1 cellular context compared by ENCODE assay signal in the genomic region with DNA sequence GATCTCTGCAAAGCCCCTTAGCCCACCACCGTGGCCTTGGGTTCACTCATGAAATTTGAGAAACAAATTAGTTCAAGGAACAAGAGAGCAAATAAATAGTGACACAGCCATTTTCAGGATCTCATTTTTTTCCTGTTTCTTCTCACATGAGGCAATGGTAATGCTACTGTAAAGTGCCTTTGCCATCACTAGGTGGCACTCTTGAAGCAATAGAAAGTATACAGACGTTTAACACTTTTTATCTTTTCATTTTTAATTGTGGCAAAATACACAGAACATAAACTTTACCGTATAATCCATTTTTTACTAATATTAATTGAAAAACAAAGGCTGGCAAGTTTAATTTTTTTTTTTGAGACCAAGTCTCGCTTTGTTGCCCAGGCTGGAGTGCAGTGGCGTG.
TF ChIP-seq lines count a peak whose summit lies in the region.

No MANE protein-coding gene starts in this region.

TF ChIP-seq in K562, 482 proteins besides CTCF, POLR2A, EP300 and RAD21 (continued from another document):
- no peak for TF ChIP-seq CEBPZ (IDR thresholded peaks at IDR 0.05; ENCODE audit: borderline replicate concordance, low read depth, low read length)
